In genomic region chrX:2707334-2707760, GRCh38 we compare ENCODE assay signal across 1 cellular context.
A peak's percentile ranks its signal among the peaks of the same experiment; 100 is the strongest.
TF ChIP-seq lines count a peak whose summit lies in the region.

No MANE protein-coding gene starts in this region.

TF ChIP-seq in H1, 55 proteins besides CTCF, POLR2A, EP300 and RAD21 (continued from another document):
- TF ChIP-seq CEBPB (IDR thresholded peaks at IDR 0.05; ENCODE audit: low read depth, low read length) (no peak), TCF12 (IDR thresholded peaks at IDR 0.05; ENCODE audit: low read depth, low read length) (peak; percentile 10; the same call in 1 of the 2 replicates), TBP (IDR thresholded peaks at IDR 0.05; ENCODE audit: low read depth, low read length) (no peak), ASH2L (IDR thresholded peaks at IDR 0.05; ENCODE audit: low read length) (no peak), POLR2AphosphoS5 (IDR thresholded peaks at IDR 0.05; ENCODE audit: low read depth, low read length) (no peak), CBX8 (IDR thresholded peaks at IDR 0.05; ENCODE audit: borderline replicate concordance, low read depth, low read length) (no peak), SP4 (IDR thresholded peaks at IDR 0.05; ENCODE audit: low read length) (no peak), BACH1 (IDR thresholded peaks at IDR 0.05; ENCODE audit: low read length) (0 out of 2 replicates have a peak, but pooled peaks have one; percentile 29)
